6 cellular contexts compared by ENCODE assay signal in the genomic region with DNA sequence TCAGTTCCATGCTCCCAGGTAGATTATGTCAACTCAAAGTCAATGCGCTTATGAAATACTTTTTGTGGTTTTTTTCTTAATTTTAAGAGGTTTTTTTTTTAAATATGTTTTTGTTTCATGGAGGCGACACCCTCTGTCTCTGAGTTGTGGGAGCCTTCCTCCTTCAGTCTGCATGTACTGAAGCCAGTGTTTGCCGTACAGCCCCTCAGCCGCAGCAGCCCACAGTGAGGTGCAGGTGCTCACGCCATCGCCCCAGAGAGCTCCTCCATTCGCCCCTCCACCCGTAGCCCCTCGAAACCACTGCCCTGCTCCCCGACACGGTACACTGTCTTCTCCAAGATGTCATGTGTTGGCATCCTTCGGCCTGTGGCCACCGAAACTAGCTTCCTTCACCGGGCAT.
DNase-seq lines count a peak whose midpoint lies in the region; ATAC-seq and TF ChIP-seq lines count a peak whose summit lies in the region.
"Not testable (repeated sequence)": the region's sequence is repeated elsewhere in the genome, so short reads cannot be mapped to it uniquely, and the experiment has no call there.

No MANE protein-coding gene starts in this region.

- not testable (repeated sequence) for H3K4me3 Mint-ChIP-seq in activated CD4-positive, alpha-beta T cell treated with anti-CD3 and anti-CD28 coated beads, Interleukin-2, amount 10 ng/mL, durations not matched to agents 24 days and 14 days
- peak overlapping the region; percentile 19 for H3K4me3 Mint-ChIP-seq in activated T-cell treated with anti-CD3 and anti-CD28 coated beads, Interleukin-2, amount 50 U/mL, for 4 hours
- H3K4me3 Mint-ChIP-seq in brain = peak overlapping the region in 3 of 5 experiments; percentile 31 to 37 (median 32)
- H3K4me3 Mint-ChIP-seq in nephron = peak overlapping the region; percentile 27 to 61 (median 39)
- H3K4me3 Mint-ChIP-seq in osteocyte (ENCODE audit: unreplicated experiment) = peak overlapping the region; percentile 71

- peak; percentile 59 for DNase-seq in activated CD4-positive, alpha-beta T cell treated with anti-CD3 and anti-CD28 coated beads, Interleukin-2, amount 10 ng/mL, durations not matched to agents 24 days and 14 days
- not testable (repeated sequence) for DNase-seq in activated T-cell treated with anti-CD3 and anti-CD28 coated beads, Interleukin-2, amount 50 U/mL, for 4 hours; osteocyte (ENCODE audit: extremely low spot score, unreplicated experiment)

- intact Hi-C loops in activated CD4-positive, alpha-beta T cell treated with anti-CD3 and anti-CD28 coated beads, Interleukin-2, amount 10 ng/mL, durations not matched to agents 24 days and 14 days (cut with micrococcal nuclease) = not testable (repeated sequence)

- not testable (repeated sequence) for TF ChIP-seq CTCF in OCI-LY1 (IDR thresholded peaks at IDR 0.05; ENCODE audit: low read length); brain (conservative IDR thresholded peaks at IDR 0.05); nephron (IDR thresholded peaks at IDR 0.05; ENCODE audit: unreplicated experiment in 3 of 3); osteocyte (IDR thresholded peaks at IDR 0.05)

- not testable (repeated sequence) for H3K27me3 Mint-ChIP-seq in activated CD4-positive, alpha-beta T cell treated with anti-CD3 and anti-CD28 coated beads, Interleukin-2, amount 10 ng/mL, durations not matched to agents 24 days and 14 days; activated T-cell treated with anti-CD3 and anti-CD28 coated beads, Interleukin-2, amount 50 U/mL, for 4 hours (ENCODE audit: low read depth); brain; nephron (ENCODE audit: low read depth); osteocyte (ENCODE audit: unreplicated experiment)

- peak overlapping the region; percentile 23 for H3K27ac ChIP-seq in OCI-LY1 (ENCODE audit: low read depth, low read length, poor library complexity, severe bottlenecking)

- H3K4me1 ChIP-seq in OCI-LY1 (ENCODE audit: insufficient read depth, low read length, severe bottlenecking) = peaks cover 15% of the 10 kb centered on the region

- not testable (repeated sequence) for H2AFZ ChIP-seq in OCI-LY1 (ENCODE audit: low read length)

- not testable (repeated sequence) for ATAC-seq in activated T-cell treated with anti-CD3 and anti-CD28 coated beads, Interleukin-2, amount 50 U/mL, for 4 hours

- not testable (repeated sequence) for H3K36me3 ChIP-seq in OCI-LY1 (ENCODE audit: insufficient read depth, low read length)

- not testable (repeated sequence) for H3K9me3 Mint-ChIP-seq in activated CD4-positive, alpha-beta T cell treated with anti-CD3 and anti-CD28 coated beads, Interleukin-2, amount 10 ng/mL, durations not matched to agents 24 days and 14 days; activated T-cell treated with anti-CD3 and anti-CD28 coated beads, Interleukin-2, amount 50 U/mL, for 4 hours; brain; nephron; osteocyte (ENCODE audit: unreplicated experiment)

- H3K4me2 ChIP-seq in OCI-LY1 (ENCODE audit: low read length) = not testable (repeated sequence)

- not testable (repeated sequence) for H3K4me3 ChIP-seq in OCI-LY1 (ENCODE audit: low read depth, low read length, poor library complexity, severe bottlenecking)

- H3F3A ChIP-seq in OCI-LY1 (ENCODE audit: insufficient read depth, low read length) = not testable (repeated sequence)

- H3K79me2 ChIP-seq in OCI-LY1 (ENCODE audit: insufficient read depth, low read length) = not testable (repeated sequence)

- H3K9me3 ChIP-seq in OCI-LY1 (ENCODE audit: low read length) = not testable (repeated sequence)

- not testable (repeated sequence) for H3K4me1 Mint-ChIP-seq in activated CD4-positive, alpha-beta T cell treated with anti-CD3 and anti-CD28 coated beads, Interleukin-2, amount 10 ng/mL, durations not matched to agents 24 days and 14 days; activated T-cell treated with anti-CD3 and anti-CD28 coated beads, Interleukin-2, amount 50 U/mL, for 4 hours (ENCODE audit: low read depth); osteocyte (ENCODE audit: unreplicated experiment)
- peaks cover 18% of the 10 kb centered on the region for H3K4me1 Mint-ChIP-seq in brain
- peaks cover 10% of the 10 kb centered on the region for H3K4me1 Mint-ChIP-seq in nephron

- not testable (repeated sequence) for H3K27me3 ChIP-seq in OCI-LY1 (ENCODE audit: insufficient read depth, low read length)

- H3K9ac ChIP-seq in OCI-LY1 (ENCODE audit: low read length) = not testable (repeated sequence)

- not testable (repeated sequence) for H3K36me3 Mint-ChIP-seq in activated CD4-positive, alpha-beta T cell treated with anti-CD3 and anti-CD28 coated beads, Interleukin-2, amount 10 ng/mL, durations not matched to agents 24 days and 14 days (ENCODE audit: low read depth); activated T-cell treated with anti-CD3 and anti-CD28 coated beads, Interleukin-2, amount 50 U/mL, for 4 hours (ENCODE audit: insufficient read depth); brain; nephron (ENCODE audit: low read depth); osteocyte (ENCODE audit: unreplicated experiment)

- H3K9me2 ChIP-seq in OCI-LY1 (ENCODE audit: low read depth, low read length) = not testable (repeated sequence)

- H3K27ac Mint-ChIP-seq in activated CD4-positive, alpha-beta T cell treated with anti-CD3 and anti-CD28 coated beads, Interleukin-2, amount 10 ng/mL, durations not matched to agents 24 days and 14 days; brain; nephron; osteocyte (ENCODE audit: unreplicated experiment): not testable (repeated sequence)

- not testable (repeated sequence) for H4K20me1 ChIP-seq in OCI-LY1 (ENCODE audit: insufficient read depth, low read length)
